ENCODE assay signal across 17 cellular contexts in the genomic region with DNA sequence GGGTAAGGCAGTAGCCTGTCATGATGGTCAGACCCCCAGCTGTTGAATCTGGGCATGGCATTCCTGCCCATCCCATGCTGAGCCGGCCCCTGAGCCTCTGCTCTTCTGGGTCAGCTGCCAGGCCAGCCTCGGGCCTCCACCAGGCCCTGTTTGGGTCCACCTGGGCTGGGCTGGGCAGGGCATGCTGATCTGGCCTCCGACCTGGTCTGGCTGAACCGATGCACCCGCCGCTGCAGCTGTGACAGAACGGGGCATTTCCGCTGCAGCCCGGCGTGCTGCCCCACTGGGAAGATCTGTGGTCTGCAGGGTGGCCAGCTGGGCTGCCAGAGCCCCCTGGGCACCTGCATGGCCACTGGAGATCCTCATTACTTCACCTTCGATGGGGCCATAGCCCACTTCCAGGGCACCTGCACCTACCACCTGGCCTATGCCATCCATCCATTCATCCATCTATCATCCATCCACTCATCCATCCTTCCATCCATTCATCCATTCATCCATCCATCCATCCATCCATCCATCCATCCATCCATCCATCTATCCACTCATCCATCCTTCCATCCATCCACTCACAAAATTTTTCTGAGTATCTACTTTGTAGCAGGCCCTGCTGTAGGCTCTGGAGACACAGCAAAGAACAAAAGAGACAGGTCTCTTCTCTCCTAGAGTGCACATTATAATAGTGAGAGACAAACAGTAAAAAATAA. TPM values are rescaled to one million over a fixed set of nuclear protein-coding genes. Genes with fewer than 3 reads are reported as not detected.
A peak's percentile ranks its signal among the peaks of the same experiment; 100 is the strongest.
DNase-seq lines count a peak whose midpoint lies in the region; ATAC-seq and TF ChIP-seq lines count a peak whose summit lies in the region.
"Had no signal": no experiment of that assay in that cellular context is flagged by ENCODE, and none has a peak within 500 bp of the region (broad histone marks: within the 10 kb centered on the region; RNA-seq: fewer than 3 reads in every experiment).

No MANE protein-coding gene starts in this region.

- in situ Hi-C loops in IMR-90 (cut with MboI; ENCODE audit: low sequenced_read_pairs) = no loop called here

- H3K9me3 ChIP-seq in IMR-90 (ENCODE audit: control insufficient read depth, insufficient read depth, low read length) (no peaks in the 10 kb centered on the region), lower lobe of right lung (no peaks in the 10 kb centered on the region), neuronal stem cell (replicated peaks in 1 of 2; ENCODE audit: control insufficient read depth in 2 of 2, insufficient read depth in 1 of 2, low read depth in 1 of 2, low read length in 2 of 2) (no peaks in the 10 kb centered on the region)
- H3K9me3 ChIP-seq: BE2C had no signal

- no peak overlapping the region for H3K4me2 ChIP-seq in IMR-90 (ENCODE audit: low read depth, low read length)
- no peak overlapping the region for H3K4me2 ChIP-seq in neuronal stem cell (ENCODE audit: insufficient read depth, low read length, poor library complexity, severe bottlenecking)

- no peak overlapping the region for H3K18ac ChIP-seq in IMR-90 (ENCODE audit: low read depth, low read length)
- peak overlapping the region; percentile 89 for H3K18ac ChIP-seq in neuronal stem cell (ENCODE audit: low read length)

- H3K9me1 ChIP-seq in IMR-90 (ENCODE audit: insufficient read depth, low read length) = no peaks in the 10 kb centered on the region

- POLR2A ChIA-PET in IMR-90 (lab: Charles Lee; ENCODE audit: unreplicated experiment) = no interaction called here

- no peak overlapping the region for H4K91ac ChIP-seq in IMR-90 (ENCODE audit: insufficient read depth, low read depth, low read length)
- no peak overlapping the region for H4K91ac ChIP-seq in neuronal stem cell (ENCODE audit: low read depth, low read length, poor library complexity)

- H3K79me1 ChIP-seq in IMR-90 (ENCODE audit: low read depth in 1 of 2, low read length in 2 of 2) = no peaks in the 10 kb centered on the region
- peaks cover 3% of the 10 kb centered on the region for H3K79me1 ChIP-seq in neuronal stem cell (ENCODE audit: low read depth, low read length)

- H3K27ac ChIP-seq in IMR-90 (ENCODE audit: insufficient read depth, low read length) (no peak overlapping the region), lower lobe of right lung (no peak overlapping the region), neuronal stem cell (replicated peaks; ENCODE audit: low read length) (no peak overlapping the region), substantia nigra (ENCODE audit: low read depth, low read length, poor library complexity, severe bottlenecking) (peak overlapping the region; percentile 59)
- H3K27ac ChIP-seq: HL-60 had no signal

- H3K56ac ChIP-seq in IMR-90 (ENCODE audit: extremely low read depth, insufficient read depth, low read length) = no peak overlapping the region

- intact Hi-C loops in IMR-90 (cut with micrococcal nuclease) (no loop called here), lower lobe of right lung (cut with DNase I) (no loop called here), cardiac septum (cut with DNase I) (no loop called here)

- no peak for TF ChIP-seq CTCF in IMR-90 (conservative IDR thresholded peaks at IDR 0.05; ENCODE audit: low read depth, low read length)
- no peak for TF ChIP-seq CTCF in lower lobe of right lung (IDR thresholded peaks at IDR 0.05)

- H3K36me3 ChIP-seq in IMR-90 (ENCODE audit: control insufficient read depth, insufficient read depth, low read length) (no peaks in the 10 kb centered on the region), lower lobe of right lung (no peaks in the 10 kb centered on the region), neuronal stem cell (replicated peaks in 1 of 2; ENCODE audit: control insufficient read depth in 2 of 2, insufficient read depth in 2 of 2, low read length in 2 of 2) (no peaks in the 10 kb centered on the region)
- H3K36me3 ChIP-seq: BE2C had no signal

- H3K4me1 ChIP-seq in IMR-90 (ENCODE audit: control insufficient read depth, insufficient read depth, low read length) (no peaks in the 10 kb centered on the region), lower lobe of right lung (peaks cover 10% of the 10 kb centered on the region), neuronal stem cell (ENCODE audit: control insufficient read depth in 2 of 2, insufficient read depth in 1 of 2, low read depth in 1 of 2, low read length in 2 of 2) (peaks cover 0 to 3% of the 10 kb centered on the region in 2 donors)

- H3K9ac ChIP-seq in IMR-90 (ENCODE audit: low read depth, low read length) = no peak overlapping the region
- peak overlapping the region; percentile 30 for H3K9ac ChIP-seq in neuronal stem cell (ENCODE audit: low read depth, low read length, poor library complexity)

- BruUV-seq in IMR-90 (replicated peaks; lab: Mats Ljungman, UMichigan) = no TSS peak

- TF ChIP-seq POLR2A in IMR-90 (IDR thresholded peaks at IDR 0.05; ENCODE audit: low read depth, low read length) = no peak

- H4K8ac ChIP-seq in IMR-90 (ENCODE audit: low read depth in 2 of 2, low read length in 2 of 2) (no peak overlapping the region), neuronal stem cell (ENCODE audit: low read depth, low read length) (no peak overlapping the region)

- H3K4me3 ChIP-seq in IMR-90 (ENCODE audit: insufficient read depth, low read depth, low read length) (no peak overlapping the region), lower lobe of right lung (no peak overlapping the region), neuronal stem cell (ENCODE audit: low read length in 2 of 2) (no peak overlapping the region)

- H2AFZ ChIP-seq in IMR-90 (replicated peaks; ENCODE audit: low read length, poor library complexity) (peak overlapping the region; percentile 32), neuronal stem cell (ENCODE audit: low read length) (no peak overlapping the region)

- H3K27me3 ChIP-seq in IMR-90 (ENCODE audit: control insufficient read depth, insufficient read depth, low read length) = peaks cover 3% of the 10 kb centered on the region; the same call in 1 of the 2 replicates
- H3K27me3 ChIP-seq in lower lobe of right lung (ENCODE audit: low read depth) = peaks cover 17% of the 10 kb centered on the region
- peaks cover 0 to 5% (median 3%) of the 10 kb centered on the region in 3 experiments for H3K27me3 ChIP-seq in neuronal stem cell (ENCODE audit: control insufficient read depth in 3 of 3, insufficient read depth in 3 of 3, low read depth in 1 of 3, low read length in 3 of 3)
- H3K27me3 ChIP-seq: BE2C had no signal

- H3K4ac ChIP-seq in IMR-90 (ENCODE audit: low read depth, low read length) (no peak overlapping the region), neuronal stem cell (ENCODE audit: low read length) (no peak overlapping the region)

- H2BK5ac ChIP-seq in IMR-90 (ENCODE audit: low read depth, low read length, poor library complexity, severe bottlenecking) (no peak overlapping the region), neuronal stem cell (ENCODE audit: low read length) (no peak overlapping the region)

- no peak for TF ChIP-seq RAD21 in IMR-90 (IDR thresholded peaks at IDR 0.05; ENCODE audit: low read length)

- DNase-seq in IMR-90 (no peak), lower lobe of right lung (peak; percentile 6), neuronal stem cell (ENCODE audit: low spot score) (no peak), substantia nigra (lab: John Stamatoyannopoulos, UW) (peak in 1 of 49 donors; percentile 18), UCSD-AML1 (lab: John Stamatoyannopoulos, UW; ENCODE audit: unreplicated experiment) (no peak), cardiac septum (ENCODE audit: low spot score) (no peak)
- DNase-seq: ACHN; BE2C; C1 segment of cervical spinal cord; CD4-positive, CD25-positive, alpha-beta regulatory T cell; CD8-positive, alpha-beta memory T cell; COR-L47; H9 had no signal

- no peak overlapping the region for H2AK5ac ChIP-seq in IMR-90 (ENCODE audit: low read depth, low read length)
- no peak overlapping the region for H2AK5ac ChIP-seq in neuronal stem cell (ENCODE audit: low read depth, low read length)

- CTCF ChIA-PET in IMR-90 (lab: Yijun Ruan, JAX) = no interaction called here

- no peak overlapping the region for H2BK20ac ChIP-seq in IMR-90 (ENCODE audit: low read depth, low read length)

- WGBS in IMR-90 (ENCODE audit: extremely low coverage in 2 of 2, insufficient read length in 1 of 2), 2 experiments = 67% methylated on average over 10 of the region's 11 CpGs; no CpG with 5 or more reads in 1 of the 2 experiments
- no CpG with 5 or more reads among the region's 11 CpGs for WGBS in neuronal stem cell (ENCODE audit: extremely low coverage in 2 of 2, insufficient read length in 2 of 2, insufficient replicate concordance in 1 of 2), 2 donors

- H2BK15ac ChIP-seq in IMR-90 (ENCODE audit: low read depth, low read length) (no peak overlapping the region), neuronal stem cell (ENCODE audit: low read length) (no peak overlapping the region)

- ATAC-seq in IMR-90 (ENCODE audit: low read depth) = no peak
- no peak for ATAC-seq in lower lobe of right lung
- ATAC-seq in HG03139 (IDR thresholded peaks at IDR 0.05; ENCODE audit: unreplicated experiment) = no peak

- H2BK12ac ChIP-seq in neuronal stem cell (ENCODE audit: low read length) = no peak overlapping the region

- dilution Hi-C loops in IMR-90 (cut with HindIII; ENCODE audit: low sequenced_read_pairs, unreplicated experiment) = no loop called here

- no peak overlapping the region for H3K14ac ChIP-seq in IMR-90 (replicated peaks; ENCODE audit: low read depth, low read length)
- no peak overlapping the region for H3K14ac ChIP-seq in neuronal stem cell (ENCODE audit: low read length)

- H2BK120ac ChIP-seq in IMR-90 (ENCODE audit: low read depth, low read length) = no peak overlapping the region
- no peak overlapping the region for H2BK120ac ChIP-seq in neuronal stem cell (ENCODE audit: low read depth, low read length)

- H4K20me1 ChIP-seq in IMR-90 (ENCODE audit: insufficient read depth, low read length) = no peaks in the 10 kb centered on the region

- no peak overlapping the region for H2AK9ac ChIP-seq in IMR-90 (replicated peaks; ENCODE audit: low read depth, low read length, poor library complexity)

- H4K5ac ChIP-seq in IMR-90 (ENCODE audit: low read depth, low read length) = no peak overlapping the region

- H3K23ac ChIP-seq in IMR-90 (ENCODE audit: low read depth, low read length) = no peak overlapping the region
- H3K23ac ChIP-seq in neuronal stem cell (ENCODE audit: low read depth, low read length, poor library complexity) = peak overlapping the region; percentile 31

RNA-seq across cellular contexts. Expression of a gene that starts 21.5 kb away (rescaled TPM):
- not detected in 2 replicates for total RNA-seq in IMR-90 (2012; rRNA removed)
- polyA plus RNA-seq in IMR-90 (2012; rRNA removed) = not detected in 2 replicates
- polyA plus RNA-seq in IMR-90 (2012; cell fraction: cytosol; rRNA removed) = not detected in 2 replicates
- polyA plus RNA-seq in IMR-90 (2012; cell fraction: nucleus; rRNA removed; ENCODE audit: low replicate concordance) = not detected in 2 replicates
- total RNA-seq in lower lobe of right lung = 135 TPM
- polyA plus RNA-seq in neuronal stem cell (2013, experiment 1 of 2) = 0.07 TPM
- polyA plus RNA-seq in neuronal stem cell (2013, experiment 2 of 2) = 0.12 TPM
- not detected for total RNA-seq in cardiac septum
- total RNA-seq: CD4-positive, CD25-positive, alpha-beta regulatory T cell; CD8-positive, alpha-beta memory T cell; H1; HT1080 had no signal
- polyA plus RNA-seq: CD4-positive, CD25-positive, alpha-beta regulatory T cell; CD8-positive, alpha-beta memory T cell had no signal

RNA-seq across cellular contexts. Expression of a gene that starts 40.8 kb away (rescaled TPM):
- not detected in 2 replicates for total RNA-seq in IMR-90 (2012; rRNA removed)
- 0.06 and 0.10 TPM in 2 replicates for polyA plus RNA-seq in IMR-90 (2012; rRNA removed)
- polyA plus RNA-seq in IMR-90 (2012; cell fraction: cytosol; rRNA removed) = 0.05 TPM in 1 of 2 replicates, not detected in the other
- polyA plus RNA-seq in IMR-90 (2012; cell fraction: nucleus; rRNA removed; ENCODE audit: low replicate concordance) = 2.3 and 3.5 TPM in 2 replicates
- 6.3 TPM for total RNA-seq in lower lobe of right lung
- polyA plus RNA-seq in neuronal stem cell (2013, experiment 1 of 2) = 2.0 TPM
- polyA plus RNA-seq in neuronal stem cell (2013, experiment 2 of 2) = 1.8 TPM
- total RNA-seq in cardiac septum = 8.1 TPM
- total RNA-seq: HT1080 had no signal
- polyA plus RNA-seq: CD4-positive, CD25-positive, alpha-beta regulatory T cell; CD8-positive, alpha-beta memory T cell had no signal

RNA-seq across cellular contexts. Expression of a gene that starts 44.5 kb away (rescaled TPM):
- total RNA-seq in IMR-90 (2012; rRNA removed) = 0.18 TPM in 1 of 2 replicates, not detected in the other
- polyA plus RNA-seq in IMR-90 (2012; rRNA removed) = 2.7 and 3.9 TPM in 2 replicates
- 1.0 and 7.5 TPM in 2 replicates for polyA plus RNA-seq in IMR-90 (2012; cell fraction: cytosol; rRNA removed)
- 3.4 and 3.9 TPM in 2 replicates for polyA plus RNA-seq in IMR-90 (2012; cell fraction: nucleus; rRNA removed; ENCODE audit: low replicate concordance)
- total RNA-seq in lower lobe of right lung = 49.7 TPM
- 0.85 TPM for polyA plus RNA-seq in neuronal stem cell (2013, experiment 1 of 2)
- 1.2 TPM for polyA plus RNA-seq in neuronal stem cell (2013, experiment 2 of 2)
- total RNA-seq in cardiac septum = 613 TPM
- total RNA-seq: CD8-positive, alpha-beta memory T cell; HT1080 had no signal

RNA-seq across cellular contexts. Expression of a gene that starts 49.0 kb away (rescaled TPM):
- not detected in 2 replicates for total RNA-seq in IMR-90 (2012; rRNA removed)
- polyA plus RNA-seq in IMR-90 (2012; rRNA removed) = 0.31 and 0.39 TPM in 2 replicates
- polyA plus RNA-seq in IMR-90 (2012; cell fraction: cytosol; rRNA removed) = 0.11 and 2.0 TPM in 2 replicates
- 0.35 and 0.60 TPM in 2 replicates for polyA plus RNA-seq in IMR-90 (2012; cell fraction: nucleus; rRNA removed; ENCODE audit: low replicate concordance)
- total RNA-seq in lower lobe of right lung = not detected
- 2.3 TPM for polyA plus RNA-seq in neuronal stem cell (2013, experiment 1 of 2)
- 2.6 TPM for polyA plus RNA-seq in neuronal stem cell (2013, experiment 2 of 2)
- not detected for total RNA-seq in cardiac septum

RNA-seq across cellular contexts. Expression of a gene that starts 52.6 kb away (rescaled TPM):
- not detected in 2 replicates for total RNA-seq in IMR-90 (2012; rRNA removed)
- not detected in 2 replicates for polyA plus RNA-seq in IMR-90 (2012; rRNA removed)
- polyA plus RNA-seq in IMR-90 (2012; cell fraction: cytosol; rRNA removed) = not detected in 2 replicates
- polyA plus RNA-seq in IMR-90 (2012; cell fraction: nucleus; rRNA removed; ENCODE audit: low replicate concordance) = 0.08 TPM in 1 of 2 replicates, not detected in the other
- total RNA-seq in lower lobe of right lung = 28.1 TPM
- 0.36 TPM for polyA plus RNA-seq in neuronal stem cell (2013, experiment 1 of 2)
- 0.28 TPM for polyA plus RNA-seq in neuronal stem cell (2013, experiment 2 of 2)
- total RNA-seq in cardiac septum = 4.9 TPM
- total RNA-seq: CD4-positive, CD25-positive, alpha-beta regulatory T cell; CD8-positive, alpha-beta memory T cell; HT1080 had no signal

Comparison
In these comparisons a context has a peak if more than half of its experiments do, and no peak if none do; other contexts are left out.
1. RNA of a gene that starts 21.5 kb away (total RNA-seq): 135 TPM in lower lobe of right lung (single experiment); not detected in cardiac septum (single experiment) and not detected in IMR-90; every median in the first group is over 100 times any median in the second.
2. RNA of a gene that starts 44.5 kb away (total RNA-seq): 613 TPM in cardiac septum (single experiment) and 49.7 TPM in lower lobe of right lung (single experiment); 0.18 TPM in IMR-90; every median in the first group is over 10 times any median in the second.